ENCODE assay signal across 8 cellular contexts in genomic region chr2:237687666-237688065, GRCh38.
DNase-seq lines count a peak whose midpoint lies in the region; TF ChIP-seq lines count a peak whose summit lies in the region.

No MANE protein-coding gene starts in this region.

- H4K91ac ChIP-seq in trophoblast cell (ENCODE audit: low read depth, low read length) = no peak overlapping the region

- no peak overlapping the region for H3K4me3 ChIP-seq in AG09309 (ENCODE audit: control insufficient read depth, low read depth, low read length)
- no peak overlapping the region for H3K4me3 ChIP-seq in trophoblast cell (ENCODE audit: low read depth, low read length)
- no peak overlapping the region for H3K4me3 ChIP-seq in WERI-Rb-1 (ENCODE audit: low read depth, low read length)
- no peak overlapping the region for H3K4me3 ChIP-seq in Caco-2 (ENCODE audit: low read depth, low read length)

- no peaks in the 10 kb centered on the region for H3K36me3 ChIP-seq in trophoblast cell (ENCODE audit: control insufficient read depth in 1 of 2, insufficient read depth in 2 of 2, low read length in 2 of 2)
- no peaks in the 10 kb centered on the region for H3K36me3 ChIP-seq in WERI-Rb-1
- H3K36me3 ChIP-seq in Caco-2 (ENCODE audit: control insufficient read depth, insufficient read depth, low read length) = no peaks in the 10 kb centered on the region

- H2BK120ac ChIP-seq in trophoblast cell (ENCODE audit: insufficient read depth, low read length, poor library complexity) = no peak overlapping the region

- BruUV-seq in Caco-2 (replicated peaks; lab: Mats Ljungman, UMichigan) = no TSS peak

- H3K23ac ChIP-seq in trophoblast cell (ENCODE audit: low read length) = no peak overlapping the region

- no peak overlapping the region for H3K4ac ChIP-seq in trophoblast cell (ENCODE audit: low read depth, low read length)

- no peaks in the 10 kb centered on the region for H3K27me3 Mint-ChIP-seq in Caco-2 (ENCODE audit: insufficient read depth, unreplicated experiment)

- H3K14ac ChIP-seq in trophoblast cell (ENCODE audit: low read length) = no peak overlapping the region

- intact Hi-C loops in Caco-2 (cut with micrococcal nuclease; ENCODE audit: unreplicated experiment) = no loop called here

- no peaks in the 10 kb centered on the region for H3K9me3 ChIP-seq in trophoblast cell (ENCODE audit: insufficient read depth, low read depth, low read length)
- H3K9me3 ChIP-seq in WERI-Rb-1 (ENCODE audit: severe bottlenecking) = no peaks in the 10 kb centered on the region
- H3K9me3 ChIP-seq in Caco-2 = no peaks in the 10 kb centered on the region

- no peak for TF ChIP-seq CTCF in AG09309 (IDR thresholded peaks at IDR 0.05; ENCODE audit: control insufficient read depth, insufficient read depth, low read depth, low read length, missing control alignments)
- TF ChIP-seq CTCF in WERI-Rb-1 (IDR thresholded peaks at IDR 0.05; ENCODE audit: low read depth, low read length) = no peak
- no peak for TF ChIP-seq CTCF in Caco-2 (IDR thresholded peaks at IDR 0.05; ENCODE audit: insufficient read depth in 1 of 2, low read depth in 1 of 2, low read length in 1 of 2, severe bottlenecking in 1 of 2, unreplicated experiment in 1 of 2)

- H3K79me1 ChIP-seq in trophoblast cell (ENCODE audit: low read length) = peaks cover 11% of the 10 kb centered on the region

- H2AFZ ChIP-seq in trophoblast cell (ENCODE audit: insufficient read depth, low read length, poor library complexity) = no peak overlapping the region

- POLR2A ChIA-PET in Caco-2 (lab: Charles Lee) = no interaction called here

- no peak overlapping the region for H4K8ac ChIP-seq in trophoblast cell (ENCODE audit: low read depth, low read length)

- H3K9me3 Mint-ChIP-seq in Caco-2 (ENCODE audit: unreplicated experiment) = no peaks in the 10 kb centered on the region

- DNase-seq in AG09309 (ENCODE audit: low read depth) (peak; percentile 99), GOT3 (lab: John Stamatoyannopoulos, UW) (peak; percentile 84), NOMO-1 (lab: John Stamatoyannopoulos, UW; ENCODE audit: unreplicated experiment in 2 of 2) (peak; percentile 97 to 99), activated T-cell treated with anti-CD3 and anti-CD28 coated beads for 4 hours (peak; percentile 63), fibroblast of gingiva (ENCODE audit: low read depth) (peak; percentile 99), trophoblast cell (peak; percentile 90 to 91), WERI-Rb-1 (no peak), Caco-2 (no peak)

- H3K27ac ChIP-seq in trophoblast cell (ENCODE audit: low read depth, low read length) (no peak overlapping the region), WERI-Rb-1 (no peak overlapping the region)

- H3K79me2 ChIP-seq in trophoblast cell (ENCODE audit: control insufficient read depth, insufficient read depth, low read length, poor library complexity) = peaks cover 9% of the 10 kb centered on the region

- H3K4me1 Mint-ChIP-seq in Caco-2 (ENCODE audit: low read depth, unreplicated experiment) = peaks cover 7% of the 10 kb centered on the region

- no peak overlapping the region for H2BK12ac ChIP-seq in trophoblast cell (ENCODE audit: low read length)

- H2AK5ac ChIP-seq in trophoblast cell (ENCODE audit: low read length) = no peak overlapping the region

- no peak overlapping the region for H3K18ac ChIP-seq in trophoblast cell (ENCODE audit: low read length)

- H4K12ac ChIP-seq in trophoblast cell (ENCODE audit: low read depth, low read length) = no peak overlapping the region

- no CpG with 5 or more reads among the region's 4 CpGs for WGBS in trophoblast cell (ENCODE audit: extremely low coverage, insufficient coverage, insufficient read length)

- peaks cover 5 to 8% of the 10 kb centered on the region in 2 experiments for H3K4me1 ChIP-seq in trophoblast cell (ENCODE audit: control insufficient read depth in 1 of 2, insufficient read depth in 2 of 2, low read length in 2 of 2)
- H3K4me1 ChIP-seq in Caco-2 = peaks cover 3% of the 10 kb centered on the region; the same call in 1 of the 2 replicates

- no peak overlapping the region for H3K4me3 Mint-ChIP-seq in Caco-2 (ENCODE audit: unreplicated experiment)

- no peak overlapping the region for H3K9ac ChIP-seq in trophoblast cell (ENCODE audit: low read length)

- no peak overlapping the region for H2BK5ac ChIP-seq in trophoblast cell (ENCODE audit: low read depth, low read length, poor library complexity)

- CTCF ChIA-PET in Caco-2 (lab: Charles Lee) = interaction anchor here (0.6 to 1.9 kb wide), 3 partner anchors 57 to 171 kb away, joined by 3 to 7 read pairs (median 4); no protein-coding TSS in a partner anchor

- H3K4me2 ChIP-seq in trophoblast cell (ENCODE audit: low read length) = no peak overlapping the region

- no peak overlapping the region for H3K27ac Mint-ChIP-seq in Caco-2 (ENCODE audit: unreplicated experiment)

- H3K27me3 ChIP-seq in trophoblast cell (ENCODE audit: insufficient read depth, low read length) = no peaks in the 10 kb centered on the region
- no peaks in the 10 kb centered on the region for H3K27me3 ChIP-seq in WERI-Rb-1 (ENCODE audit: insufficient read depth, low read depth, severe bottlenecking)
- H3K27me3 ChIP-seq in Caco-2 (replicated peaks; ENCODE audit: control insufficient read depth, insufficient read depth, low read length) = no peaks in the 10 kb centered on the region

- H3K36me3 Mint-ChIP-seq in Caco-2 (ENCODE audit: insufficient read depth, unreplicated experiment) = no peaks in the 10 kb centered on the region

Comparison
In these comparisons a context has a peak if more than half of its experiments do, and no peak if none do; other contexts are left out.
1. DNase-seq: peak in AG09309 (single experiment), GOT3 (single experiment), NOMO-1 (2 of 2), activated T-cell treated with anti-CD3 and anti-CD28 coated beads for 4 hours (single experiment), fibroblast of gingiva (single experiment) and trophoblast cell (2 of 2); none in WERI-Rb-1 (single experiment) and Caco-2 (0 of 2).